In the genomic region with DNA sequence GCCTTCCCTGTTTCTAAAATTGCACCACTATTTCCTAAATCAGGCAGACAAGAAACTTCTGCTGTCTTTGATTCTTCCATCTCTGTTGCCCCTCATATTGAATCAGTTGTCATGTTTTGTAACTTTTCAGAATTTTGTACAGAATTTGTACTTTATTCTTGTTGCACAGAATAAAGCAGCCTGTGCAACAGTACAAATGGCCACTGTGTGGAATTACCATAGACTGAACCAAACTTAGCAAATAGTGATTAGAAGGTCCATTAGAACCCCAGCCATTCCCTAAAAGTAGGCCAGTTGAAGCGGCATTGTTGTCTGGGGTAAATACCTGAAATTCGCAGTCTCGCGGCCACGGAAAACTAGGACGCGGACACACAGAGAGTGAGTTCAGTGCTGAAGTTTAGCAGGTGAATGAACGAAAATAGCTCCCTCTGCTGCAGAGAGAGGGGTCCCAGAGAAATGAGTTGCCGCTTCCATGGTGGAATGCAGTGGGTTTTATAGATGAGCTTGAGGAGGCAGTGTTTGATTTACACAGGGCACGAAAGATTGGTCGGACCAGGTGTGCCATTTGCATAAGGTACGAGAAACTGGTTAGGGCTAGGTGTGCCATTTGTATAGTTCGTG, we compare ENCODE assay signal across 20 cellular contexts.
DNase-seq lines count a peak whose midpoint lies in the region; ATAC-seq and TF ChIP-seq lines count a peak whose summit lies in the region.
"Had no signal": no experiment of that assay in that cellular context is flagged by ENCODE, and none has a peak within 500 bp of the region (broad histone marks: within the 10 kb centered on the region; RNA-seq: fewer than 3 reads in every experiment).

No MANE protein-coding gene starts in this region.

- ATAC-seq in activated CD4-positive, CD25-positive, alpha-beta regulatory T cell treated with anti-CD3 and anti-CD28 coated beads, Interleukin-2, amount 50 U/mL, for 24 hours, result no peak
- no peak for ATAC-seq in HG03521 (IDR thresholded peaks at IDR 0.05; ENCODE audit: unreplicated experiment)
- ATAC-seq: activated T-cell treated with anti-CD3 and anti-CD28 coated beads, Interleukin-2, amount 50 U/mL, for 4 hours had no signal

- H2AFZ ChIP-seq in Loucy (ENCODE audit: low read length), result no peak overlapping the region

- TF ChIP-seq CTCF in Loucy (conservative IDR thresholded peaks at IDR 0.05; ENCODE audit: low read length) (0 out of 2 replicates have a peak, but pooled peaks have one; percentile 10), transverse colon (IDR thresholded peaks at IDR 0.05) (no peak)

- no peak overlapping the region for H3K27ac ChIP-seq in transverse colon
- H3K27ac ChIP-seq: C4-2B, esophagus muscularis mucosa, uterus had no signal

- no peaks in the 10 kb centered on the region for H3F3A ChIP-seq in Loucy (ENCODE audit: low read depth)

- no peaks in the 10 kb centered on the region for H3K79me2 ChIP-seq in Loucy (ENCODE audit: insufficient read depth, low read length)

- H3K4me3 ChIP-seq in Loucy (ENCODE audit: low read length, poor library complexity, severe bottlenecking) (no peak overlapping the region), transverse colon (no peak overlapping the region)
- H3K4me3 ChIP-seq: esophagus muscularis mucosa, uterus had no signal

- H3K4me1 ChIP-seq in Loucy (ENCODE audit: insufficient read depth, low read length, poor library complexity, severe bottlenecking) (no peaks in the 10 kb centered on the region), transverse colon (no peaks in the 10 kb centered on the region)
- H3K4me1 ChIP-seq: esophagus muscularis mucosa, uterus had no signal

- no peak overlapping the region for H3K9ac ChIP-seq in Loucy (ENCODE audit: low read depth, low read length, poor library complexity, severe bottlenecking)

- no peak for TF ChIP-seq POLR2A in transverse colon (IDR thresholded peaks at IDR 0.05)

- no peak for TF ChIP-seq EP300 in transverse colon (IDR thresholded peaks at IDR 0.05; ENCODE audit: low read depth)

- H3K4me2 ChIP-seq in Loucy (ENCODE audit: low read depth, low read length, poor library complexity, severe bottlenecking), result no peak overlapping the region

- 21 to 57% methylated on average over 5 to 13 of the region's 13 CpGs for WGBS in transverse colon (ENCODE audit: low coverage in 1 of 2), 2 donors

- in situ Hi-C loops in transverse colon (cut with MboI; ENCODE audit: low pct_ligation_motif_present in 1 of 4, low pct_unique_long_range_greater_than_20kb in 1 of 4, low sequenced_read_pairs in 3 of 4), result no loop called here

- H3K27me3 ChIP-seq in Loucy (ENCODE audit: insufficient read depth, low read length, poor library complexity, severe bottlenecking) (no peaks in the 10 kb centered on the region), transverse colon (peaks cover 21% of the 10 kb centered on the region)
- H3K27me3 ChIP-seq: esophagus muscularis mucosa, uterus had no signal

- no peaks in the 10 kb centered on the region for H3K9me3 ChIP-seq in Loucy (ENCODE audit: insufficient read depth, low read depth, low read length)
- H3K9me3 ChIP-seq in transverse colon, result no peaks in the 10 kb centered on the region
- H3K9me3 ChIP-seq: esophagus muscularis mucosa, uterus had no signal

- H4K20me1 ChIP-seq in Loucy (ENCODE audit: insufficient read depth, low read length, poor library complexity, severe bottlenecking), result no peaks in the 10 kb centered on the region

- 0 out of 2 replicates have a peak, but pooled peaks cover 4% of the 10 kb centered on the region for H3K9me2 ChIP-seq in Loucy (replicated peaks; ENCODE audit: low read depth, low read length)

- intact Hi-C loops in transverse colon (cut with DNase I; ENCODE audit: low total_unique reads), result no loop called here

- DNase-seq in dermis blood vessel endothelial cell, result peak; percentile 28
- peak; percentile 40 for DNase-seq in iPS-NIHi7 (ENCODE audit: extremely low spot score)
- peak; percentile 18 for DNase-seq in retina
- DNase-seq in transverse colon, result no peak
- DNase-seq in midbrain (lab: John Stamatoyannopoulos, UW), result no peak
- DNase-seq: activated CD4-positive, alpha-beta T cell treated with anti-CD3 and anti-CD28 coated beads, Interleukin-2, amount 10 ng/mL, durations not matched to agents 7 days and 5 days; activated T-cell treated with anti-CD3 and anti-CD28 coated beads, Interleukin-2, amount 50 U/mL, for 4 hours; DMS79; hypothalamus; mesenchymal stem cell; MV-4-11; nucleus accumbens; stimulated activated naive CD4-positive, alpha-beta T cell treated with Interleukin-2 at 50 U/mL for 16 hours; T-helper 9 cell; uterus had no signal

- H3K36me3 ChIP-seq in Loucy (ENCODE audit: insufficient read depth, low read length), result no peaks in the 10 kb centered on the region
- no peaks in the 10 kb centered on the region for H3K36me3 ChIP-seq in transverse colon
- H3K36me3 ChIP-seq: esophagus muscularis mucosa, uterus had no signal

Comparison
In these comparisons a context has a peak if more than half of its experiments do, and no peak if none do; other contexts are left out.
1. DNase-seq: peak in dermis blood vessel endothelial cell (single experiment), iPS-NIHi7 (single experiment) and retina (single experiment); none in transverse colon (single experiment) and midbrain (single experiment).